In genomic region chr12:5789469-5789968, GRCh38 we compare ENCODE assay signal across 17 cellular contexts.
DNase-seq lines count a peak whose midpoint lies in the region; ATAC-seq and TF ChIP-seq lines count a peak whose summit lies in the region.
"Had no signal": no experiment of that assay in that cellular context is flagged by ENCODE, and none has a peak within 500 bp of the region (broad histone marks: within the 10 kb centered on the region; RNA-seq: fewer than 3 reads in every experiment).

No MANE protein-coding gene starts in this region.

- H4K20me1 ChIP-seq in mammary epithelial cell (ENCODE audit: insufficient read depth, low read length), result no peaks in the 10 kb centered on the region

- H3K9me3 ChIP-seq in mammary epithelial cell (replicated peaks; ENCODE audit: insufficient read depth, low read length) (peaks cover 3% of the 10 kb centered on the region), lower lobe of right lung (no peaks in the 10 kb centered on the region)
- H3K9me3 ChIP-seq in effector memory CD4-positive, alpha-beta T cell (ENCODE audit: control insufficient read depth, low read length), result no peaks in the 10 kb centered on the region
- H3K9me3 ChIP-seq: esophagus muscularis mucosa, thoracic aorta had no signal

- CTCF ChIA-PET in mammary epithelial cell (lab: Charles Lee; ENCODE audit: low non-redundant PET), result no interaction called here

- no peaks in the 10 kb centered on the region for H3K36me3 ChIP-seq in mammary epithelial cell (ENCODE audit: insufficient read depth, low read length)
- H3K36me3 ChIP-seq in lower lobe of right lung, result no peaks in the 10 kb centered on the region
- no peaks in the 10 kb centered on the region for H3K36me3 ChIP-seq in effector memory CD4-positive, alpha-beta T cell (ENCODE audit: control insufficient read depth, insufficient read depth, low read length)
- H3K36me3 ChIP-seq: thoracic aorta had no signal

- no peak overlapping the region for H2AFZ ChIP-seq in mammary epithelial cell (ENCODE audit: low read depth, low read length)

- DNase-seq in Daoy (ENCODE audit: low read depth) (peak; percentile 87), NCI-H69 (lab: John Stamatoyannopoulos, UW) (peak; percentile 4), mammary epithelial cell (peak; percentile 56), lower lobe of right lung (no peak), NCI-H748 treated with DMSO at 0.1 percent for 48 hours (lab: John Stamatoyannopoulos, UW) (no peak), cardiac septum (ENCODE audit: low spot score) (no peak)
- DNase-seq in activated T-cell treated with anti-CD3 and anti-CD28 coated beads, Interleukin-2, amount 50 U/mL, for 48 hours, result no peak
- DNase-seq in effector memory CD4-positive, alpha-beta T cell, result no peak
- DNase-seq: activated B cell treated with CpG ODN at 0.5 μM for 24 hours; activated effector memory CD4-positive, alpha-beta T cell treated with Interleukin-2 at 50 U/mL for 16 hours; cortex of kidney; kidney; NCI-H1930; nucleus accumbens; T-cell had no signal

- H3K27ac ChIP-seq in mammary epithelial cell (ENCODE audit: insufficient read depth, low read depth, low read length), result no peak overlapping the region
- H3K27ac ChIP-seq in lower lobe of right lung, result no peak overlapping the region
- no peak overlapping the region for H3K27ac ChIP-seq in effector memory CD4-positive, alpha-beta T cell (ENCODE audit: insufficient read depth, low read length, poor library complexity, severe bottlenecking)
- H3K27ac ChIP-seq: esophagus muscularis mucosa, thoracic aorta had no signal

- no peaks in the 10 kb centered on the region for H3K4me1 ChIP-seq in mammary epithelial cell (ENCODE audit: insufficient read depth, low read length)
- no peaks in the 10 kb centered on the region for H3K4me1 ChIP-seq in lower lobe of right lung
- H3K4me1 ChIP-seq in effector memory CD4-positive, alpha-beta T cell (ENCODE audit: control insufficient read depth, insufficient read depth, low read length, poor library complexity, severe bottlenecking), result no peaks in the 10 kb centered on the region
- H3K4me1 ChIP-seq: esophagus muscularis mucosa had no signal

- WGBS in mammary epithelial cell (ENCODE audit: low coverage, missing lambda C conversion rate), result 21% methylated on average over 7 of the region's 7 CpGs

- in situ Hi-C loops in mammary epithelial cell (cut with MboI; ENCODE audit: low sequenced_read_pairs in 2 of 2), result no loop called here

- no peak for TF ChIP-seq CTCF in mammary epithelial cell (conservative IDR thresholded peaks at IDR 0.05 in 1 of 2, IDR thresholded peaks at IDR 0.05 in 1 of 2; ENCODE audit: extremely low read depth in 1 of 2, insufficient read depth in 1 of 2, low read depth in 1 of 2, low read length in 2 of 2)
- TF ChIP-seq CTCF in lower lobe of right lung (IDR thresholded peaks at IDR 0.05), result no peak

- H3K9ac ChIP-seq in mammary epithelial cell (ENCODE audit: insufficient read depth, low read length), result no peak overlapping the region

- dilution Hi-C loops in mammary epithelial cell (cut with HindIII; ENCODE audit: low sequenced_read_pairs), result no loop called here

- H3K79me2 ChIP-seq in mammary epithelial cell (ENCODE audit: insufficient read depth, low read length), result no peaks in the 10 kb centered on the region

- no peak overlapping the region for H3K4me2 ChIP-seq in mammary epithelial cell (ENCODE audit: insufficient read depth, low read depth, low read length)

- BruUV-seq in mammary epithelial cell (replicated peaks; lab: Mats Ljungman, UMichigan), result no TSS peak

- intact Hi-C loops in mammary epithelial cell (cut with micrococcal nuclease) (no loop called here), lower lobe of right lung (cut with DNase I) (no loop called here), cardiac septum (cut with DNase I) (no loop called here)

- H3K4me3 ChIP-seq in mammary epithelial cell (replicated peaks in 1 of 3; ENCODE audit: insufficient read depth in 1 of 3, low read depth in 2 of 3, low read length in 3 of 3) (no peak overlapping the region), lower lobe of right lung (no peak overlapping the region)
- no peak overlapping the region for H3K4me3 ChIP-seq in effector memory CD4-positive, alpha-beta T cell (ENCODE audit: insufficient read depth, low read depth, low read length, poor library complexity, severe bottlenecking)
- H3K4me3 ChIP-seq: esophagus muscularis mucosa, thoracic aorta had no signal

- ATAC-seq in lower lobe of right lung, result peak; percentile 15 to 18
- ATAC-seq: T-cell had no signal

- no peaks in the 10 kb centered on the region for H3K27me3 ChIP-seq in mammary epithelial cell (ENCODE audit: insufficient read depth, low read length)
- peaks cover 17% of the 10 kb centered on the region for H3K27me3 ChIP-seq in lower lobe of right lung (ENCODE audit: low read depth)
- peaks cover 4% of the 10 kb centered on the region for H3K27me3 ChIP-seq in effector memory CD4-positive, alpha-beta T cell (replicated peaks; ENCODE audit: control insufficient read depth, insufficient read depth, low read length, poor library complexity, severe bottlenecking)
- H3K27me3 ChIP-seq: esophagus muscularis mucosa had no signal

Comparison
In these comparisons a context has a peak if more than half of its experiments do, and no peak if none do; other contexts are left out.
1. DNase-seq: peak in Daoy (single experiment), NCI-H69 (single experiment) and mammary epithelial cell (single experiment); none in lower lobe of right lung (single experiment), NCI-H748 treated with DMSO at 0.1 percent for 48 hours (single experiment), activated T-cell treated with anti-CD3 and anti-CD28 coated beads, Interleukin-2, amount 50 U/mL, for 48 hours (0 of 2), cardiac septum (single experiment) and effector memory CD4-positive, alpha-beta T cell (0 of 3).